Comparison of ENCODE assay signal across 11 cellular contexts in the genomic region with DNA sequence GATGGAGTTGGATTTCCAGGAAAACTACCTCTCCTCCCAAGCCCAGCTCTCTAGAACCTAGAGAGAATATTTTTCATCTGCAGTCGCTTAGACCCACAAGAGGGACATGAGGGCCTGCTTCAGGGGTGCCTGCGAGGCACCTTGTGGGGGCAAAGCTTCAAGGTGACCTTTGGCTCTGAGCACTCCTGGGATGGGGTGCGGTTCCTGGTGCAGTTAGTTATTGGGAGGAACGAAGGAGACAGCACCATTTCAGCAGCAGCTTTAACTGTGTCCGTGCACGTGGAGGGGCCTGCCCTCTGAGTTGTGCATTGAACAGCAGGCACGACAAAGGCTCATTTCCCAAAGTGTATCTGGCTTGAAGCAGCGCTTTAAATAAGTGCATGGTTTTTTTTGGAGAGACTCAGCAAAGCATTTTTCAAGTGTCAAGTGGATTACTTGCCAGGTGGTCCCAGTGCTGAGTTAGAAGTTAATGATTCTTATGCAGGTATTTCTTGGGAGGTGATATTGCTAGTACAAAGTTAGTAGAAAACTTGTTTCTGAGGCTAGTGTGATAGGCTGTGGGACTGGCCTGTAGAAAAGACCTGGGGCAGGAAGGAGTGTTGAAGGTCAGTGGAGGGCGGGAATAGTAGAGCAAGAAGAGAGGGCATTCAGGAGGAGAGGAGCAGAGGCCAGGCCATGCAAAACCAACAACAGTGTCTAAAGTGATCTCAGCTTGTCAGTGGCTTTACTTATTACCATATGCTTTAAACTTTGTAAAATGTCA. TPM values are rescaled to one million over a fixed set of nuclear protein-coding genes. Genes with fewer than 3 reads are reported as not detected.
DNase-seq lines count a peak whose midpoint lies in the region; ATAC-seq and TF ChIP-seq lines count a peak whose summit lies in the region.
"Had no signal": no experiment of that assay in that cellular context is flagged by ENCODE, and none has a peak within 500 bp of the region (broad histone marks: within the 10 kb centered on the region; RNA-seq: fewer than 3 reads in every experiment).

No MANE protein-coding gene starts in this region.

- H3K27me3 Mint-ChIP-seq in activated naive CD4-positive, alpha-beta T cell treated with anti-CD3 and anti-CD28 coated beads, Interleukin-2, amount 50 U/mL, for 24 hours = no peaks in the 10 kb centered on the region

- H3K4me3 Mint-ChIP-seq in activated naive CD4-positive, alpha-beta T cell treated with anti-CD3 and anti-CD28 coated beads, Interleukin-2, amount 50 U/mL, for 24 hours = peak overlapping the region; percentile 19

- peak overlapping the region; percentile 21 for H3K9ac ChIP-seq in NT2/D1 (ENCODE audit: insufficient read length, low read depth)

- peak overlapping the region; percentile 45 for H3K27ac ChIP-seq in epithelial cell of prostate
- H3K27ac ChIP-seq in gastrocnemius medialis = peak overlapping the region; percentile 95 to 98 (median 96)

- no peaks in the 10 kb centered on the region for H3K27me3 ChIP-seq in NT2/D1 (ENCODE audit: insufficient read depth, insufficient read length)
- no peaks in the 10 kb centered on the region for H3K27me3 ChIP-seq in gastrocnemius medialis

- peaks cover 2% of the 10 kb centered on the region for H3K4me1 ChIP-seq in NT2/D1 (ENCODE audit: insufficient read depth, insufficient read length)
- peaks cover 82 to 83% of the 10 kb centered on the region in 2 donors for H3K4me1 ChIP-seq in gastrocnemius medialis

- H3K27ac Mint-ChIP-seq in activated naive CD4-positive, alpha-beta T cell treated with anti-CD3 and anti-CD28 coated beads, Interleukin-2, amount 50 U/mL, for 24 hours = peak overlapping the region; percentile 48

- TF ChIP-seq POLR2A in gastrocnemius medialis (IDR thresholded peaks at IDR 0.05) = no peak

- intact Hi-C loops in gastrocnemius medialis (cut with DNase I; ENCODE audit: low total_unique reads) = loop anchor here (5.0 kb wide), 2 partner anchors 185 to 280 kb away; a partner anchor contains a TSS

- DNase-seq in activated naive CD4-positive, alpha-beta T cell (lab: John Stamatoyannopoulos, UW) = no peak
- no peak for DNase-seq in NT2/D1 (ENCODE audit: low read depth, low spot score)
- DNase-seq in epithelial cell of prostate (ENCODE audit: low read depth, low spot score) = no peak
- no peak for DNase-seq in gastrocnemius medialis
- DNase-seq in HT-29 (ENCODE audit: low spot score) = no peak
- no peak for DNase-seq in NCI-H1105 (lab: John Stamatoyannopoulos, UW)
- DNase-seq: mammary epithelial cell, NCI-H1694, posterior cingulate gyrus had no signal

- peaks cover 2% of the 10 kb centered on the region for H3K36me3 Mint-ChIP-seq in activated naive CD4-positive, alpha-beta T cell treated with anti-CD3 and anti-CD28 coated beads, Interleukin-2, amount 50 U/mL, for 24 hours

- no peaks in the 10 kb centered on the region for H3K36me3 ChIP-seq in NT2/D1 (ENCODE audit: insufficient read depth, insufficient read length, low read length)
- H3K36me3 ChIP-seq in gastrocnemius medialis = no peaks in the 10 kb centered on the region

- TF ChIP-seq CTCF in gastrocnemius medialis (IDR thresholded peaks at IDR 0.05 in 4 of 5, conservative IDR thresholded peaks at IDR 0.05 in 1 of 5) = no peak

- in situ Hi-C loops in gastrocnemius medialis (cut with MboI; ENCODE audit: low sequenced_read_pairs in 4 of 4) = loop anchor here in 2 of 4 donors (10.0 to 25.0 kb wide), 2 partner anchors 278 to 285 kb away; a partner anchor contains a TSS

- no peaks in the 10 kb centered on the region for H3K9me3 Mint-ChIP-seq in activated naive CD4-positive, alpha-beta T cell treated with anti-CD3 and anti-CD28 coated beads, Interleukin-2, amount 50 U/mL, for 24 hours

- ATAC-seq in gastrocnemius medialis = no peak
- ATAC-seq in HG03432 (IDR thresholded peaks at IDR 0.05; ENCODE audit: unreplicated experiment) = no peak

- H3K4me1 Mint-ChIP-seq in activated naive CD4-positive, alpha-beta T cell treated with anti-CD3 and anti-CD28 coated beads, Interleukin-2, amount 50 U/mL, for 24 hours = peaks cover 82% of the 10 kb centered on the region

- no peaks in the 10 kb centered on the region for H3K9me3 ChIP-seq in NT2/D1 (ENCODE audit: insufficient read depth, low read length)
- H3K9me3 ChIP-seq in gastrocnemius medialis = no peaks in the 10 kb centered on the region

- H3K4me3 ChIP-seq in NT2/D1 (ENCODE audit: insufficient read length, low read depth) (no peak overlapping the region), gastrocnemius medialis (no peak overlapping the region)

RNA-seq across cellular contexts. Expression of a gene that starts 3.8 kb away (rescaled TPM):
- 100 to 1,000 TPM in 3 of 4 donors, 10 to 100 TPM in 1; 56.6 to 134 (median 108) TPM for total RNA-seq in gastrocnemius medialis
- total RNA-seq in HT-29 (2014; rRNA removed; shearing (Covaris generic)) = 37.7 and 51.2 TPM in 2 replicates
